In genomic region chr17:50055055-50055425, GRCh38 we compare ENCODE assay signal across 8 cellular contexts. TPM values are rescaled to one million over a fixed set of nuclear protein-coding genes. Genes with fewer than 3 reads are reported as not detected.
DNase-seq lines count a peak whose midpoint lies in the region; ATAC-seq and TF ChIP-seq lines count a peak whose summit lies in the region.

No MANE protein-coding gene starts in this region.

- H3K4ac ChIP-seq in neuronal stem cell (ENCODE audit: low read length), result no peak overlapping the region

- H3K4me2 ChIP-seq in neuronal stem cell (ENCODE audit: insufficient read depth, low read length, poor library complexity, severe bottlenecking), result peak overlapping the region; percentile 96

- TF ChIP-seq CTCF in foreskin fibroblast (IDR thresholded peaks at IDR 0.05; ENCODE audit: low read depth, low read length) (no peak), GM13976 (IDR thresholded peaks at IDR 0.05; ENCODE audit: borderline replicate concordance, control extremely low read depth, extremely low read depth, insufficient read depth, missing control alignments) (no peak)

- peak overlapping the region; percentile 54 to 72 for H3K4me3 ChIP-seq in foreskin fibroblast (ENCODE audit: low read depth in 1 of 2, low read length in 2 of 2)
- peak overlapping the region; percentile 48 to 86 for H3K4me3 ChIP-seq in neuronal stem cell (ENCODE audit: low read length in 2 of 2)

- no peak for ATAC-seq in GM21526 (IDR thresholded peaks at IDR 0.05; ENCODE audit: low FRiP score, unreplicated experiment)

- H3K27me3 ChIP-seq in neuronal stem cell (ENCODE audit: control insufficient read depth in 3 of 3, insufficient read depth in 3 of 3, low read depth in 1 of 3, low read length in 3 of 3), result peaks cover 0 to 44% (median 20%) of the 10 kb centered on the region in 3 experiments

- no peak overlapping the region for H2BK12ac ChIP-seq in neuronal stem cell (ENCODE audit: low read length)

- DNase-seq in DMS153 treated with DMSO at 0.1 percent for 48 hours (lab: John Stamatoyannopoulos, UW; ENCODE audit: unreplicated experiment) (peak; percentile 69), NCI-H146 (lab: John Stamatoyannopoulos, UW) (peak; percentile 88), activated T-cell treated with anti-CD3 and anti-CD28 coated beads for 4 hours (peak; percentile 4), foreskin fibroblast (peak in 1 of 2 donors; percentile 51), neuronal stem cell (ENCODE audit: low spot score) (no peak), AG08396 (ENCODE audit: low spot score) (no peak), GM13976 (ENCODE audit: low spot score) (no peak)

- H2BK120ac ChIP-seq in neuronal stem cell (ENCODE audit: low read depth, low read length), result no peak overlapping the region

- no peak overlapping the region for H3K27ac ChIP-seq in neuronal stem cell (replicated peaks; ENCODE audit: low read length)

- H3K14ac ChIP-seq in neuronal stem cell (ENCODE audit: low read length), result no peak overlapping the region

- no peak overlapping the region for H2BK5ac ChIP-seq in neuronal stem cell (ENCODE audit: low read length)

- WGBS in neuronal stem cell (ENCODE audit: extremely low coverage in 2 of 2, insufficient read length in 2 of 2, insufficient replicate concordance in 1 of 2), 2 donors, result no CpG with 5 or more reads among the region's 14 CpGs

- H4K8ac ChIP-seq in neuronal stem cell (ENCODE audit: low read depth, low read length), result no peak overlapping the region

- H2AFZ ChIP-seq in neuronal stem cell (ENCODE audit: low read length), result peak overlapping the region; percentile 98

- H2AK5ac ChIP-seq in neuronal stem cell (ENCODE audit: low read depth, low read length), result no peak overlapping the region

- H3K36me3 ChIP-seq in neuronal stem cell (replicated peaks in 1 of 2; ENCODE audit: control insufficient read depth in 2 of 2, insufficient read depth in 2 of 2, low read length in 2 of 2), result no peaks in the 10 kb centered on the region

- no peak overlapping the region for H3K23ac ChIP-seq in neuronal stem cell (ENCODE audit: low read depth, low read length, poor library complexity)

- no peaks in the 10 kb centered on the region for H3K79me1 ChIP-seq in neuronal stem cell (ENCODE audit: low read depth, low read length)

- H2BK15ac ChIP-seq in neuronal stem cell (ENCODE audit: low read length), result no peak overlapping the region

- no peaks in the 10 kb centered on the region for H3K9me3 ChIP-seq in neuronal stem cell (replicated peaks in 1 of 2; ENCODE audit: control insufficient read depth in 2 of 2, insufficient read depth in 1 of 2, low read depth in 1 of 2, low read length in 2 of 2)

- in situ Hi-C loops in GM13976 (cut with MboI; ENCODE audit: low sequenced_read_pairs, unreplicated experiment), result no loop called here

- H3K18ac ChIP-seq in neuronal stem cell (ENCODE audit: low read length), result peak overlapping the region; percentile 87

- H3K9ac ChIP-seq in neuronal stem cell (ENCODE audit: low read depth, low read length, poor library complexity), result no peak overlapping the region

- H3K4me1 ChIP-seq in neuronal stem cell (ENCODE audit: control insufficient read depth in 2 of 2, insufficient read depth in 1 of 2, low read depth in 1 of 2, low read length in 2 of 2), result peaks cover 6 to 27% of the 10 kb centered on the region in 2 donors

- no peak overlapping the region for H4K91ac ChIP-seq in neuronal stem cell (ENCODE audit: low read depth, low read length, poor library complexity)

RNA-seq across cellular contexts. Expression of gene ITGA3, which starts 0.9 kb away (rescaled TPM):
- polyA plus RNA-seq in neuronal stem cell (2013, experiment 1 of 2), result 8.3 TPM
- polyA plus RNA-seq in neuronal stem cell (2013, experiment 2 of 2), result 6.8 TPM

RNA-seq across cellular contexts. Expression of gene PDK2, which starts 40.1 kb away (rescaled TPM):
- 40.5 TPM for polyA plus RNA-seq in neuronal stem cell (2013, experiment 1 of 2)
- 39.2 TPM for polyA plus RNA-seq in neuronal stem cell (2013, experiment 2 of 2)

Comparison
In these comparisons a context has a peak if more than half of its experiments do, and no peak if none do; other contexts are left out.
1. DNase-seq: peak in DMS153 treated with DMSO at 0.1 percent for 48 hours (single experiment), NCI-H146 (single experiment) and activated T-cell treated with anti-CD3 and anti-CD28 coated beads for 4 hours (single experiment); none in neuronal stem cell (single experiment), AG08396 (single experiment) and GM13976 (single experiment).